8 cellular contexts compared by ENCODE assay signal in genomic region chrX:12975670-12975965, GRCh38.
DNase-seq lines count a peak whose midpoint lies in the region; ATAC-seq, FAIRE-seq and TF ChIP-seq lines count a peak whose summit lies in the region.

No MANE protein-coding gene starts in this region.

- H3K79me2 ChIP-seq in KMS-11 (ENCODE audit: insufficient read depth, low read depth), result peaks cover 29% of the 10 kb centered on the region

- ATAC-seq in GM21360 (IDR thresholded peaks at IDR 0.05; ENCODE audit: unreplicated experiment) (no peak), GM21576 (IDR thresholded peaks at IDR 0.05; ENCODE audit: unreplicated experiment) (no peak)

- no peaks in the 10 kb centered on the region for H3K36me3 ChIP-seq in KMS-11 (ENCODE audit: insufficient read depth)
- H3K36me3 ChIP-seq in mucosa of stomach (ENCODE audit: control insufficient read depth, insufficient read depth, low read length), result peaks cover 9% of the 10 kb centered on the region

- H2AFZ ChIP-seq in KMS-11 (ENCODE audit: low read depth), result no peak overlapping the region

- DNase-seq in RCC 7860 (ENCODE audit: low spot score), result no peak
- DNase-seq in cerebellar nuclear complex (lab: John Stamatoyannopoulos, UW), result no peak

- no peak overlapping the region for H3K4me3 ChIP-seq in KMS-11 (IDR thresholded peaks at IDR 0.05; ENCODE audit: insufficient read depth, low read depth, low read length)
- H3K4me3 ChIP-seq in mucosa of stomach (ENCODE audit: low read length), result peak overlapping the region; percentile 90

- H3K27ac ChIP-seq in C4-2B (peak overlapping the region; percentile 8; the same call in 1 of the 2 replicates), KMS-11 (peak overlapping the region; percentile 96), cingulate gyrus (ENCODE audit: low read depth, low read length) (peak overlapping the region; percentile 98)

- H3K9me3 ChIP-seq in mucosa of stomach (ENCODE audit: control insufficient read depth, low read length), result no peaks in the 10 kb centered on the region

- H3K4me1 ChIP-seq in KMS-11 (ENCODE audit: low read depth, poor library complexity, severe bottlenecking), result peaks cover 29% of the 10 kb centered on the region
- H3K4me1 ChIP-seq in mucosa of stomach (ENCODE audit: control insufficient read depth, insufficient read depth, low read length), result peaks cover 23% of the 10 kb centered on the region

- H3K9ac ChIP-seq in KMS-11, result peak overlapping the region; percentile 97
- peak overlapping the region; percentile 100 for H3K9ac ChIP-seq in mucosa of stomach (ENCODE audit: low read length)

- peak overlapping the region; percentile 79 for H3K4me2 ChIP-seq in KMS-11

- H3K27me3 ChIP-seq in KMS-11 (ENCODE audit: insufficient read depth, low read depth), result no peaks in the 10 kb centered on the region
- no peaks in the 10 kb centered on the region for H3K27me3 ChIP-seq in mucosa of stomach (ENCODE audit: control insufficient read depth, insufficient read depth, low read length)

- no peaks in the 10 kb centered on the region for H4K20me1 ChIP-seq in KMS-11 (ENCODE audit: insufficient read depth)

- TF ChIP-seq CTCF in C4-2B (conservative IDR thresholded peaks at IDR 0.05) (no peak), KMS-11 (conservative IDR thresholded peaks at IDR 0.05; ENCODE audit: low read depth, low read length) (no peak)

- FAIRE-seq in RCC 7860 (lab: Jason Lieb, UNC), result no peak

Comparison
In these comparisons a context has a peak if more than half of its experiments do, and no peak if none do; other contexts are left out.
1. H3K27ac ChIP-seq: peak in every context shown above with its lines; median percentile 98 in cingulate gyrus; 96 in KMS-11; 8 in C4-2B.